14 cellular contexts compared by ENCODE assay signal in the genomic region with DNA sequence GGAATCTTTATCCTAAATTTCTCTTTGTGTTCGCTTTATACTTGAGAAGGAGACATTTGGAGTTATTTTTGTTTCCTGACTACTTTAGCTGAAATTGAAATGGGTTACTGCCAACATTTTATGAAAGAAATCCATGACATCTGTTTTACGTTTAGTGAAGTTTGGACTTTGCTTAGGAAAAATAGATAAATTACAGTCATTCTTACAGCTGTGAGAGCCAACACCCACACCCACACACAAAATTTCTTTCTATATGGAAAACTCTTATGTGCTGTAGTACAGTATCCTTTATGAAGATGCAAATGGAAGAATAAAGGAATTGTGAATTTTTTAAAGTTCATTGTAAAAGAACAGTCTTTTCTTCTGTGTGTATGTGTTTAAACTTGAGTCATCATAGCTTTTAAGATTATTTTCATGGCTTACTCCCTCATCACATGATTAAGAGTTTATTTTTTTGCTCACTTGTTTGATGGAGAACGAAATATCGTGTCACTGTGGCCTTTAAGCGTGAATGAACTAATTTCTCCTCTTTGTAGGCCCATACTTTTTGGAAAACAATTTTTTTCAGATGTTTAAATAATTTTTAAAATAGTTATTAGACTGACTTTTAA. TPM values are rescaled to one million over a fixed set of nuclear protein-coding genes. Genes with fewer than 3 reads are reported as not detected.
DNase-seq lines count a peak whose midpoint lies in the region; ATAC-seq and TF ChIP-seq lines count a peak whose summit lies in the region.
"Had no signal": no experiment of that assay in that cellular context is flagged by ENCODE, and none has a peak within 500 bp of the region (broad histone marks: within the 10 kb centered on the region; RNA-seq: fewer than 3 reads in every experiment).

No MANE protein-coding gene starts in this region.

- H3K27ac ChIP-seq in skin epidermis = peak overlapping the region in 18 of 21 experiments; percentile 3 to 70 (median 45)
- H3K27ac ChIP-seq: C4-2B had no signal

- TF ChIP-seq POLR2A in lower leg skin (IDR thresholded peaks at IDR 0.05) = no peak

- H3K36me3 ChIP-seq in BJ (ENCODE audit: control insufficient read depth, insufficient read depth, low read length) = no peaks in the 10 kb centered on the region
- H3K36me3 ChIP-seq: ovary had no signal

- ATAC-seq in HG03280 (IDR thresholded peaks at IDR 0.05; ENCODE audit: unreplicated experiment) (no peak), HG02870 (IDR thresholded peaks at IDR 0.05; ENCODE audit: unreplicated experiment) (no peak)
- ATAC-seq: activated CD8-positive, alpha-beta T cell treated with anti-CD3 and anti-CD28 coated beads, Interleukin-2, amount 10 ng/mL, durations not matched to agents 7 days and 5 days had no signal

- CTCF ChIA-PET in BJ (lab: Yijun Ruan, JAX) = no interaction called here

- no peak for TF ChIP-seq CTCF in BJ (IDR thresholded peaks at IDR 0.05; ENCODE audit: insufficient read depth, low read depth, low read length)
- no peak for TF ChIP-seq CTCF in choroid plexus epithelial cell (conservative IDR thresholded peaks at IDR 0.05; ENCODE audit: low read depth, low read length)
- TF ChIP-seq CTCF in lower leg skin (IDR thresholded peaks at IDR 0.05) = no peak

- intact Hi-C loops in lower leg skin (cut with DNase I; ENCODE audit: low total_unique reads) = no loop called here

- H3K27me3 ChIP-seq in BJ (ENCODE audit: control insufficient read depth, insufficient read depth, low read length) = no peaks in the 10 kb centered on the region
- H3K27me3 ChIP-seq: ovary had no signal

- POLR2A ChIA-PET in BJ (lab: Charles Lee) = no interaction called here

- DNase-seq in BJ (ENCODE audit: low read depth) (peak; percentile 59), choroid plexus epithelial cell (ENCODE audit: low read depth) (peak; percentile 43), iris pigment epithelial cell (ENCODE audit: low read depth) (peak; percentile 47), NCI-H146 treated with DMSO at 0.1 percent for 48 hours (lab: John Stamatoyannopoulos, UW; ENCODE audit: unreplicated experiment) (no peak), lower leg skin (ENCODE audit: low spot score in 2 of 2) (no peak)
- DNase-seq: activated CD8-positive, alpha-beta T cell treated with anti-CD3 and anti-CD28 coated beads, Interleukin-2, amount 10 ng/mL, durations not matched to agents 7 days and 5 days; ovary; trophoblast cell had no signal

- 57 to 63% methylated on average over 5 of the region's 5 CpGs for WGBS in lower leg skin, 2 donors

- no peak overlapping the region for H3K4me3 ChIP-seq in BJ (ENCODE audit: low read depth, low read length)
- no peak overlapping the region for H3K4me3 ChIP-seq in choroid plexus epithelial cell (ENCODE audit: low read depth, low read length)
- H3K4me3 ChIP-seq in skin epidermis = no peak overlapping the region
- H3K4me3 ChIP-seq in lower leg skin (ENCODE audit: low read depth, poor library complexity, severe bottlenecking) = no peak overlapping the region
- H3K4me3 ChIP-seq: ovary had no signal

RNA-seq across cellular contexts. Expression of gene CENPP, which starts 24.5 kb away (rescaled TPM):
- 1.3 and 2.3 TPM in 2 replicates for polyA plus RNA-seq in BJ (2011; rRNA removed)
- 0.71 and 0.77 TPM in 2 replicates for polyA minus RNA-seq in BJ (2011; rRNA and poly(A)+ RNA removed)
- 10 to 100 TPM in 2 of 4 donors, 1 to 10 TPM in 2; 7.8 to 28.8 (median 12.2) TPM for total RNA-seq in lower leg skin

RNA-seq across cellular contexts. Expression of gene NOL8, which starts 25.1 kb away (rescaled TPM):
- polyA plus RNA-seq in BJ (2011; rRNA removed) = 8.8 and 17.3 TPM in 2 replicates
- 9.4 and 12.4 TPM in 2 replicates for polyA minus RNA-seq in BJ (2011; rRNA and poly(A)+ RNA removed)
- total RNA-seq in lower leg skin = 10 to 100 TPM; 20.4 to 40.8 (median 21.9) TPM

RNA-seq across cellular contexts. Expression of gene OGN, which starts 54.1 kb away (rescaled TPM):
- polyA plus RNA-seq in BJ (2011; rRNA removed) = 0.02 TPM in 1 of 2 replicates, not detected in the other
- polyA minus RNA-seq in BJ (2011; rRNA and poly(A)+ RNA removed) = not detected in 2 replicates
- total RNA-seq in lower leg skin = 1 to 10 TPM in 2 of 4 donors, under 1 TPM in 2; 0.27 to 1.8 (median 0.88) TPM
- total RNA-seq: activated CD8-positive, alpha-beta T cell treated with anti-CD3 and anti-CD28 coated beads, Interleukin-2, amount 10 ng/mL, durations not matched to agents 7 days and 5 days; G401; T-helper 2 cell treated with Interferon-gamma antibody and Interleukin-4, amounts not matched to agents 100 ng/mL and 5 ng/mL, for 36 hours had no signal

RNA-seq across cellular contexts. Expression of gene IARS1, which starts 56.7 kb away (rescaled TPM):
- 117 and 194 TPM in 2 replicates for polyA plus RNA-seq in BJ (2011; rRNA removed)
- 188 and 210 TPM in 2 replicates for polyA minus RNA-seq in BJ (2011; rRNA and poly(A)+ RNA removed)
- 10 to 100 TPM; 39.3 to 54.9 (median 46.7) TPM for total RNA-seq in lower leg skin

Comparison
In these comparisons a context has a peak if more than half of its experiments do, and no peak if none do; other contexts are left out.
1. DNase-seq: peak in BJ (single experiment), choroid plexus epithelial cell (single experiment) and iris pigment epithelial cell (single experiment); none in NCI-H146 treated with DMSO at 0.1 percent for 48 hours (single experiment) and lower leg skin (0 of 2).